ENCODE assay signal across 37 cellular contexts in the genomic region with DNA sequence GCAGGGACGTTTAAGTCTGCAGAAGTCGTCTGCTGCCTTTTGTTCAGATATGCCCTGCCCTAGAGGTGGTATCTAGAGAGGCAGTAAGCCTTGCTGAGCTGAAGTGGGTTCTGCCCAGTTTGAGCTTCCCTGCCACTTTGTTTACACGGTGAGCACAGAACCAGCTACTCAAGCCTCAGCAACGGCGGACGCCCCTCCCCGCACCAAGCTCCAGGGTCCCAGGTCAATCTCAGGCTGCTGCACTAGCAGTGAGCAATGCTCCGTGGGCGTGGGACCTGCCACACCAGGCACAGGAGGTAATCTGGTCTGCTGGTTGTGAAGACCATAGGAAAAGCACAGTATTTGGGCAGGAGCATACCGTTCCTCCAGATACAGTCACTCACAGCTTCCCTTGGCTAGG.
"Had no signal": no experiment of that assay in that cellular context is flagged by ENCODE, and none has a peak within 500 bp of the region (broad histone marks: within the 10 kb centered on the region; RNA-seq: fewer than 3 reads in every experiment).

No MANE protein-coding gene starts in this region.

- DNase-seq: activated effector memory CD4-positive, alpha-beta T cell treated with anti-CD3 and anti-CD28 coated beads, Interleukin-2, amount 50 U/mL, for 16 hours; activated effector memory CD4-positive, alpha-beta T cell treated with Interleukin-2 at 50 U/mL for 16 hours; activated gamma-delta T cell; activated gamma-delta T cell treated with Interleukin-2 at 50 U/mL for 16 hours; activated naive CD4-positive, alpha-beta T cell; activated naive CD4-positive, alpha-beta T cell treated with anti-CD3 and anti-CD28 coated beads for 36 hours; activated naive CD4-positive, alpha-beta T cell treated with anti-CD3 and anti-CD28 coated beads, Interleukin-2, amount 10 ng/mL, durations not matched to agents 7 days and 5 days; activated naive CD4-positive, alpha-beta T cell treated with anti-CD3 and anti-CD28 coated beads, Interleukin-2, amount 50 U/mL, for 16 hours; activated naive CD4-positive, alpha-beta T cell treated with Interleukin-2 at 50 U/mL for 16 hours; activated naive CD8-positive, alpha-beta T cell treated with anti-CD3 and anti-CD28 coated beads for 36 hours; activated naive CD8-positive, alpha-beta T cell treated with anti-CD3 and anti-CD28 coated beads, Interleukin-2, amount 10 ng/mL, durations not matched to agents 7 days and 5 days; activated naive CD8-positive, alpha-beta T cell treated with anti-CD3 and anti-CD28 coated beads, Interleukin-2, amount 50 U/mL, for 24 hours; activated T-cell treated with anti-CD3 and anti-CD28 coated beads for 4 hours; activated T-cell treated with anti-CD3 and anti-CD28 coated beads, Interleukin-2, amount 50 U/mL, for 1 hour; activated T-cell treated with anti-CD3 and anti-CD28 coated beads, Interleukin-2, amount 50 U/mL, for 24 hours; activated T-cell treated with anti-CD3 and anti-CD28 coated beads, Interleukin-2, amount 50 U/mL, for 4 hours; activated T-cell treated with anti-CD3 and anti-CD28 coated beads, Interleukin-2, amount 50 U/mL, for 48 hours; activated T-cell treated with anti-CD3 and anti-CD28 coated beads, Interleukin-2, amount 50 U/mL, for 72 hours; adrenal gland; amniotic stem cell; amygdala; anterior cingulate cortex; aorta; brain microvascular endothelial cell; caudate nucleus; central memory CD4-positive, alpha-beta T cell had no signal

- H3K27ac ChIP-seq: adrenal gland, ascending aorta, brain microvascular endothelial cell, breast epithelium, cardiac muscle cell had no signal

- H3K27ac Mint-ChIP-seq: activated naive CD4-positive, alpha-beta T cell treated with anti-CD3 and anti-CD28 coated beads for 36 hours; activated naive CD4-positive, alpha-beta T cell treated with anti-CD3 and anti-CD28 coated beads, Interleukin-2, amount 10 ng/mL, durations not matched to agents 7 days and 5 days; activated naive CD4-positive, alpha-beta T cell treated with anti-CD3 and anti-CD28 coated beads, Interleukin-2, amount 50 U/mL, for 24 hours; activated naive CD4-positive, alpha-beta T cell treated with anti-CD3 and anti-CD28 coated beads, Interleukin-2, amount 50 U/mL, for 72 hours; activated naive CD8-positive, alpha-beta T cell; activated naive CD8-positive, alpha-beta T cell treated with anti-CD3 and anti-CD28 coated beads for 36 hours; activated naive CD8-positive, alpha-beta T cell treated with anti-CD3 and anti-CD28 coated beads, Interleukin-2, amount 10 ng/mL, durations not matched to agents 7 days and 5 days; activated naive CD8-positive, alpha-beta T cell treated with anti-CD3 and anti-CD28 coated beads, Interleukin-2, amount 50 U/mL, for 24 hours; activated T-cell treated with anti-CD3 and anti-CD28 coated beads, Interleukin-2, amount 50 U/mL, for 24 hours; activated T-cell treated with anti-CD3 and anti-CD28 coated beads, Interleukin-2, amount 50 U/mL, for 72 hours; activated T-helper 1 cell treated with anti-CD3 and anti-CD28 coated beads, Interleukin-12 subunit alpha, Interleukin-12 subunit beta, Interleukin-2, Interleukin-4 antibody, amounts not matched to agents 30 ng/mL and 10 ng/mL and 1 ng/mL, durations not matched to agents 14 hours and 24 hours and 36 hours; activated T-helper 17 cell treated with anti-CD3 and anti-CD28 coated beads, Interleukin-2, amount 50 U/mL, for 72 hours; activated T-helper 2 cell treated with anti-CD3 and anti-CD28 coated beads, Interferon-gamma antibody, Interleukin-2, Interleukin-4, amounts not matched to agents 10 μg/mL and 5 μg/mL and 100 μg/mL, durations not matched to agents 14 hours and 24 hours and 36 hours had no signal

- H3K36me3 Mint-ChIP-seq: activated naive CD4-positive, alpha-beta T cell treated with anti-CD3 and anti-CD28 coated beads, Interleukin-2, amount 10 ng/mL, durations not matched to agents 7 days and 5 days; activated naive CD4-positive, alpha-beta T cell treated with anti-CD3 and anti-CD28 coated beads, Interleukin-2, amount 50 U/mL, for 24 hours; activated naive CD8-positive, alpha-beta T cell treated with anti-CD3 and anti-CD28 coated beads, Interleukin-2, amount 10 ng/mL, durations not matched to agents 7 days and 5 days had no signal

- H3K4me3 ChIP-seq: adrenal gland, ascending aorta, breast epithelium, cardiac muscle cell had no signal

- H3K27me3 Mint-ChIP-seq: activated naive CD4-positive, alpha-beta T cell treated with anti-CD3 and anti-CD28 coated beads, Interleukin-2, amount 50 U/mL, for 24 hours; activated naive CD8-positive, alpha-beta T cell; activated naive CD8-positive, alpha-beta T cell treated with anti-CD3 and anti-CD28 coated beads for 36 hours; activated naive CD8-positive, alpha-beta T cell treated with anti-CD3 and anti-CD28 coated beads, Interleukin-2, amount 10 ng/mL, durations not matched to agents 7 days and 5 days; central memory CD8-positive, alpha-beta T cell had no signal

- H3K27me3 ChIP-seq: adrenal gland, ascending aorta, brain microvascular endothelial cell, breast epithelium, cardiac muscle cell had no signal

- H3K36me3 ChIP-seq: adrenal gland, ascending aorta, brain microvascular endothelial cell, breast epithelium, cardiac muscle cell had no signal

- H3K4me1 ChIP-seq: ascending aorta, breast epithelium had no signal

- H3K4me3 Mint-ChIP-seq: activated naive CD4-positive, alpha-beta T cell treated with anti-CD3 and anti-CD28 coated beads for 36 hours; activated naive CD4-positive, alpha-beta T cell treated with anti-CD3 and anti-CD28 coated beads, Interleukin-2, amount 10 ng/mL, durations not matched to agents 7 days and 5 days; activated naive CD4-positive, alpha-beta T cell treated with anti-CD3 and anti-CD28 coated beads, Interleukin-2, amount 50 U/mL, for 24 hours; activated naive CD8-positive, alpha-beta T cell; activated naive CD8-positive, alpha-beta T cell treated with anti-CD3 and anti-CD28 coated beads for 36 hours; activated naive CD8-positive, alpha-beta T cell treated with anti-CD3 and anti-CD28 coated beads, Interleukin-2, amount 10 ng/mL, durations not matched to agents 7 days and 5 days; activated naive CD8-positive, alpha-beta T cell treated with anti-CD3 and anti-CD28 coated beads, Interleukin-2, amount 50 U/mL, for 24 hours; activated T-cell treated with anti-CD3 and anti-CD28 coated beads, Interleukin-2, amount 50 U/mL, for 24 hours; activated T-cell treated with anti-CD3 and anti-CD28 coated beads, Interleukin-2, amount 50 U/mL, for 4 hours; activated T-cell treated with anti-CD3 and anti-CD28 coated beads, Interleukin-2, amount 50 U/mL, for 72 hours; activated T-helper 1 cell treated with anti-CD3 and anti-CD28 coated beads, Interleukin-12 subunit alpha, Interleukin-12 subunit beta, Interleukin-2, Interleukin-4 antibody, amounts not matched to agents 30 ng/mL and 10 ng/mL and 1 ng/mL, durations not matched to agents 14 hours and 24 hours and 36 hours; activated T-helper 17 cell treated with anti-CD3 and anti-CD28 coated beads, Interleukin-2, amount 50 U/mL, for 72 hours; brain; central memory CD8-positive, alpha-beta T cell had no signal

- H3K9me3 ChIP-seq: adrenal gland, ascending aorta, breast epithelium had no signal

- H3K9me3 Mint-ChIP-seq: activated naive CD4-positive, alpha-beta T cell treated with anti-CD3 and anti-CD28 coated beads, Interleukin-2, amount 10 ng/mL, durations not matched to agents 7 days and 5 days; activated T-helper 1 cell treated with anti-CD3 and anti-CD28 coated beads, Interleukin-12 subunit alpha, Interleukin-12 subunit beta, Interleukin-2, Interleukin-4 antibody, amounts not matched to agents 30 ng/mL and 10 ng/mL and 1 ng/mL, durations not matched to agents 14 hours and 24 hours and 36 hours; activated T-helper 17 cell treated with anti-CD3 and anti-CD28 coated beads, Interleukin-2, amount 50 U/mL, for 72 hours; activated T-helper 2 cell treated with anti-CD3 and anti-CD28 coated beads, Interferon-gamma antibody, Interleukin-2, Interleukin-4, amounts not matched to agents 10 μg/mL and 5 μg/mL and 100 μg/mL, durations not matched to agents 14 hours and 24 hours and 36 hours had no signal

- H3K4me1 Mint-ChIP-seq: activated naive CD4-positive, alpha-beta T cell treated with anti-CD3 and anti-CD28 coated beads, Interleukin-2, amount 10 ng/mL, durations not matched to agents 7 days and 5 days; activated naive CD4-positive, alpha-beta T cell treated with anti-CD3 and anti-CD28 coated beads, Interleukin-2, amount 50 U/mL, for 24 hours; activated naive CD8-positive, alpha-beta T cell treated with anti-CD3 and anti-CD28 coated beads, Interleukin-2, amount 10 ng/mL, durations not matched to agents 7 days and 5 days; activated T-helper 17 cell treated with anti-CD3 and anti-CD28 coated beads, Interleukin-2, amount 50 U/mL, for 72 hours; central memory CD8-positive, alpha-beta T cell had no signal

- ATAC-seq: activated naive CD4-positive, alpha-beta T cell treated with anti-CD3 and anti-CD28 coated beads, Interleukin-2, amount 50 U/mL, for 72 hours; activated naive CD8-positive, alpha-beta T cell treated with anti-CD3 and anti-CD28 coated beads, Interleukin-2, amount 50 U/mL, for 24 hours; activated T-cell treated with anti-CD3 and anti-CD28 coated beads, Interleukin-2, amount 50 U/mL, for 4 hours; activated T-cell treated with anti-CD3 and anti-CD28 coated beads, Interleukin-2, amount 50 U/mL, for 72 hours; activated T-helper 17 cell treated with anti-CD3 and anti-CD28 coated beads, Interleukin-2, amount 50 U/mL, for 72 hours had no signal
